Comparison of ENCODE assay signal across 11 cellular contexts in genomic region chr6:10582774-10583508, GRCh38.
DNase-seq lines count a peak whose midpoint lies in the region; ATAC-seq and TF ChIP-seq lines count a peak whose summit lies in the region.
"Had no signal": no experiment of that assay in that cellular context is flagged by ENCODE, and none has a peak within 500 bp of the region (broad histone marks: within the 10 kb centered on the region; RNA-seq: fewer than 3 reads in every experiment).

No MANE protein-coding gene starts in this region.

- no peaks in the 10 kb centered on the region for H3K27me3 Mint-ChIP-seq in activated CD4-positive, alpha-beta memory T cell treated with anti-CD3 and anti-CD28 coated beads, Interleukin-2, amount 10 ng/mL, durations not matched to agents 7 days and 5 days
- H3K27me3 Mint-ChIP-seq in activated CD4-positive, alpha-beta memory T cell treated with anti-CD3 and anti-CD28 coated beads for 36 hours = no peaks in the 10 kb centered on the region

- TF ChIP-seq CTCF in stomach (IDR thresholded peaks at IDR 0.05) = no peak

- H3K27me3 ChIP-seq in stomach = no peaks in the 10 kb centered on the region

- no peak overlapping the region for H3K4me3 ChIP-seq in stomach

- ATAC-seq in esophagus mucosa = peak; percentile 35
- ATAC-seq: SK-N-SH treated with all-trans-retinoic acid at 6 μM for 48 hours had no signal

- peak overlapping the region; percentile 52 to 85 (median 74) for H3K27ac ChIP-seq in stomach

- 28 to 55% (median 43%) methylated on average over 9 to 10 of the region's 10 CpGs for WGBS in stomach, 5 donors

- no peaks in the 10 kb centered on the region for H3K9me3 Mint-ChIP-seq in activated CD4-positive, alpha-beta memory T cell treated with anti-CD3 and anti-CD28 coated beads, Interleukin-2, amount 10 ng/mL, durations not matched to agents 7 days and 5 days
- no peaks in the 10 kb centered on the region for H3K9me3 Mint-ChIP-seq in activated CD4-positive, alpha-beta memory T cell treated with anti-CD3 and anti-CD28 coated beads for 36 hours
- H3K9me3 Mint-ChIP-seq: activated T-helper 1 cell treated with anti-CD3 and anti-CD28 coated beads, Interleukin-12 subunit alpha, Interleukin-12 subunit beta, Interleukin-2, Interleukin-4 antibody, amounts not matched to agents 30 ng/mL and 10 ng/mL and 1 ng/mL, durations not matched to agents 14 hours and 24 hours and 36 hours had no signal

- POLR2A ChIA-PET in activated CD4-positive, alpha-beta memory T cell treated with anti-CD3 and anti-CD28 coated beads, Interleukin-2, amount 10 ng/mL, durations not matched to agents 7 days and 5 days (lab: Charles Lee) = no interaction called here
- POLR2A ChIA-PET in activated CD4-positive, alpha-beta memory T cell treated with anti-CD3 and anti-CD28 coated beads for 36 hours (lab: Charles Lee) = no interaction called here

- H3K9me3 ChIP-seq in stomach = no peaks in the 10 kb centered on the region

- DNase-seq in activated CD4-positive, alpha-beta memory T cell treated with anti-CD3 and anti-CD28 coated beads, Interleukin-2, amount 10 ng/mL, durations not matched to agents 7 days and 5 days = no peak
- DNase-seq in activated CD4-positive, alpha-beta memory T cell treated with anti-CD3 and anti-CD28 coated beads for 36 hours = no peak
- DNase-seq in NCI-H2227 treated with DMSO at 0.1 percent for 48 hours (lab: John Stamatoyannopoulos, UW) = peak; percentile 76
- DNase-seq in stomach = peak; percentile 83
- no peak for DNase-seq in NK-92 treated with Interleukin-12 subunit alpha and Interleukin-12 subunit beta, amount 100 ng/mL, for 24 hours (lab: John Stamatoyannopoulos, UW)
- DNase-seq in cerebellum (ENCODE audit: low spot score) = no peak
- DNase-seq in posterior cingulate gyrus = no peak
- DNase-seq: ACHN had no signal

- no peak for TF ChIP-seq EP300 in stomach (IDR thresholded peaks at IDR 0.05)

- peaks cover 19% of the 10 kb centered on the region for H3K4me1 Mint-ChIP-seq in activated CD4-positive, alpha-beta memory T cell treated with anti-CD3 and anti-CD28 coated beads, Interleukin-2, amount 10 ng/mL, durations not matched to agents 7 days and 5 days
- H3K4me1 Mint-ChIP-seq in activated CD4-positive, alpha-beta memory T cell treated with anti-CD3 and anti-CD28 coated beads for 36 hours (ENCODE audit: low read depth) = peaks cover 5% of the 10 kb centered on the region

- H3K36me3 Mint-ChIP-seq in activated CD4-positive, alpha-beta memory T cell treated with anti-CD3 and anti-CD28 coated beads, Interleukin-2, amount 10 ng/mL, durations not matched to agents 7 days and 5 days (ENCODE audit: low read depth) = no peaks in the 10 kb centered on the region
- no peaks in the 10 kb centered on the region for H3K36me3 Mint-ChIP-seq in activated CD4-positive, alpha-beta memory T cell treated with anti-CD3 and anti-CD28 coated beads for 36 hours

- H3K36me3 ChIP-seq in stomach = no peaks in the 10 kb centered on the region

- H3K27ac Mint-ChIP-seq in activated CD4-positive, alpha-beta memory T cell treated with anti-CD3 and anti-CD28 coated beads, Interleukin-2, amount 10 ng/mL, durations not matched to agents 7 days and 5 days = peak overlapping the region; percentile 5
- H3K27ac Mint-ChIP-seq in activated CD4-positive, alpha-beta memory T cell treated with anti-CD3 and anti-CD28 coated beads for 36 hours = no peak overlapping the region
- H3K27ac Mint-ChIP-seq: activated T-helper 1 cell treated with anti-CD3 and anti-CD28 coated beads, Interleukin-12 subunit alpha, Interleukin-12 subunit beta, Interleukin-2, Interleukin-4 antibody, amounts not matched to agents 30 ng/mL and 10 ng/mL and 1 ng/mL, durations not matched to agents 14 hours and 24 hours and 36 hours had no signal

- H3K4me1 ChIP-seq in stomach = peaks cover 45 to 81% (median 61%) of the 10 kb centered on the region in 4 donors

- intact Hi-C loops in activated CD4-positive, alpha-beta memory T cell treated with anti-CD3 and anti-CD28 coated beads for 36 hours (cut with micrococcal nuclease) = no loop called here
- intact Hi-C loops in stomach (cut with DNase I; ENCODE audit: low total_unique reads) (no loop called here), posterior cingulate gyrus (cut with DNase I) (no loop called here)

- no peak overlapping the region for H3K4me3 Mint-ChIP-seq in activated CD4-positive, alpha-beta memory T cell treated with anti-CD3 and anti-CD28 coated beads, Interleukin-2, amount 10 ng/mL, durations not matched to agents 7 days and 5 days
- H3K4me3 Mint-ChIP-seq in activated CD4-positive, alpha-beta memory T cell treated with anti-CD3 and anti-CD28 coated beads for 36 hours = no peak overlapping the region
- H3K4me3 Mint-ChIP-seq: activated T-helper 1 cell treated with anti-CD3 and anti-CD28 coated beads, Interleukin-12 subunit alpha, Interleukin-12 subunit beta, Interleukin-2, Interleukin-4 antibody, amounts not matched to agents 30 ng/mL and 10 ng/mL and 1 ng/mL, durations not matched to agents 14 hours and 24 hours and 36 hours had no signal

- TF ChIP-seq POLR2A in stomach (IDR thresholded peaks at IDR 0.05) = no peak

- CTCF ChIA-PET in activated CD4-positive, alpha-beta memory T cell treated with anti-CD3 and anti-CD28 coated beads, Interleukin-2, amount 10 ng/mL, durations not matched to agents 7 days and 5 days (lab: Charles Lee) = no interaction called here
- CTCF ChIA-PET in activated CD4-positive, alpha-beta memory T cell treated with anti-CD3 and anti-CD28 coated beads for 36 hours (lab: Charles Lee) = no interaction called here

Comparison
In these comparisons a context has a peak if more than half of its experiments do, and no peak if none do; other contexts are left out.
1. DNase-seq: peak in NCI-H2227 treated with DMSO at 0.1 percent for 48 hours (single experiment) and stomach (single experiment); none in activated CD4-positive, alpha-beta memory T cell treated with anti-CD3 and anti-CD28 coated beads, Interleukin-2, amount 10 ng/mL, durations not matched to agents 7 days and 5 days (single experiment), activated CD4-positive, alpha-beta memory T cell treated with anti-CD3 and anti-CD28 coated beads for 36 hours (single experiment), NK-92 treated with Interleukin-12 subunit alpha and Interleukin-12 subunit beta, amount 100 ng/mL, for 24 hours (single experiment), cerebellum (single experiment) and posterior cingulate gyrus (0 of 10).